9 cellular contexts compared by ENCODE assay signal in genomic region chr6:11258260-11259237, GRCh38. TPM values are rescaled to one million over a fixed set of nuclear protein-coding genes. Genes with fewer than 3 reads are reported as not detected.
DNase-seq lines count a peak whose midpoint lies in the region; ATAC-seq and TF ChIP-seq lines count a peak whose summit lies in the region.
"Had no signal": no experiment of that assay in that cellular context is flagged by ENCODE, and none has a peak within 500 bp of the region (broad histone marks: within the 10 kb centered on the region; RNA-seq: fewer than 3 reads in every experiment).

No MANE protein-coding gene starts in this region.

- TF ChIP-seq CTCF in neutrophil (IDR thresholded peaks at IDR 0.05) = no peak

- no peak for DNase-seq in SW 1271 (lab: John Stamatoyannopoulos, UW)
- no peak for DNase-seq in MG63
- no peak for DNase-seq in NCI-H1694 treated with DMSO at 0.1 percent for 48 hours (lab: John Stamatoyannopoulos, UW)
- DNase-seq: NCI-H526 treated with DMSO at 0.1 percent for 48 hours had no signal

- peak overlapping the region; percentile 49 for H3K4me3 Mint-ChIP-seq in activated T-helper 17 cell treated with anti-CD3 and anti-CD28 coated beads, Interleukin-2, amount 50 U/mL, for 72 hours

- peaks cover 24% of the 10 kb centered on the region for H3K36me3 ChIP-seq in neutrophil
- H3K36me3 ChIP-seq in MG63 = no peaks in the 10 kb centered on the region

- peak overlapping the region; percentile 53 for H3K27ac Mint-ChIP-seq in activated T-helper 17 cell treated with anti-CD3 and anti-CD28 coated beads, Interleukin-2, amount 50 U/mL, for 72 hours

- H3K4me3 ChIP-seq in neutrophil (ENCODE audit: low read depth in 1 of 2, low read length in 1 of 2) (no peak overlapping the region), MG63 (no peak overlapping the region)

- peaks cover 34% of the 10 kb centered on the region for H3K4me1 Mint-ChIP-seq in activated T-helper 17 cell treated with anti-CD3 and anti-CD28 coated beads, Interleukin-2, amount 50 U/mL, for 72 hours

- no peaks in the 10 kb centered on the region for H3K4me1 ChIP-seq in neutrophil (ENCODE audit: control insufficient read depth in 1 of 2, insufficient read depth in 1 of 2, low read depth in 1 of 2, low read length in 1 of 2)

- H3K9me3 ChIP-seq in neutrophil = no peaks in the 10 kb centered on the region
- H3K9me3 ChIP-seq in MG63 = no peaks in the 10 kb centered on the region

- H3K27ac ChIP-seq in neutrophil = peak overlapping the region; percentile 52

- peak; percentile 74 for ATAC-seq in GM19043 (IDR thresholded peaks at IDR 0.05; ENCODE audit: low read depth, unreplicated experiment)
- peak; percentile 73 for ATAC-seq in HG02885 (IDR thresholded peaks at IDR 0.05; ENCODE audit: poor library complexity, unreplicated experiment)
- ATAC-seq in activated T-helper 17 cell treated with anti-CD3 and anti-CD28 coated beads, Interleukin-2, amount 50 U/mL, for 72 hours (replicated peaks) = peak; percentile 42
- no peak for ATAC-seq in HG02970 (IDR thresholded peaks at IDR 0.05; ENCODE audit: low FRiP score, unreplicated experiment)

- no peaks in the 10 kb centered on the region for H3K27me3 Mint-ChIP-seq in activated T-helper 17 cell treated with anti-CD3 and anti-CD28 coated beads, Interleukin-2, amount 50 U/mL, for 72 hours

- no peaks in the 10 kb centered on the region for H3K9me3 Mint-ChIP-seq in activated T-helper 17 cell treated with anti-CD3 and anti-CD28 coated beads, Interleukin-2, amount 50 U/mL, for 72 hours

- no peaks in the 10 kb centered on the region for H3K36me3 Mint-ChIP-seq in activated T-helper 17 cell treated with anti-CD3 and anti-CD28 coated beads, Interleukin-2, amount 50 U/mL, for 72 hours (ENCODE audit: low read depth)

- no peaks in the 10 kb centered on the region for H3K27me3 ChIP-seq in neutrophil
- H3K27me3 ChIP-seq in MG63 = no peaks in the 10 kb centered on the region

RNA-seq across cellular contexts. Expression of gene NEDD9, which starts 26.1 kb away (rescaled TPM):
- total RNA-seq in activated T-helper 17 cell treated with anti-CD3 and anti-CD28 coated beads, Interleukin-2, amount 50 U/mL, for 72 hours = 10 to 100 TPM; 36.9 to 39.4 TPM
- total RNA-seq in MG63 (2014; rRNA removed; shearing (Covaris generic); ENCODE audit: low replicate concordance) = 8.9 and 9.3 TPM in 2 replicates
